In genomic region chr15:48865387-48866079, GRCh38 we compare ENCODE assay signal across 11 cellular contexts. TPM values are rescaled to one million over a fixed set of nuclear protein-coding genes. Genes with fewer than 3 reads are reported as not detected.
DNase-seq lines count a peak whose midpoint lies in the region; ATAC-seq and TF ChIP-seq lines count a peak whose summit lies in the region.
"Had no signal": no experiment of that assay in that cellular context is flagged by ENCODE, and none has a peak within 500 bp of the region (broad histone marks: within the 10 kb centered on the region; RNA-seq: fewer than 3 reads in every experiment).

No MANE protein-coding gene starts in this region.

- peak; percentile 38 for DNase-seq in NCI-H2171 treated with DMSO at 0.1 percent for 48 hours (lab: John Stamatoyannopoulos, UW)
- DNase-seq in NCI-H2171 (lab: John Stamatoyannopoulos, UW), result no peak
- peak; percentile 36 for DNase-seq in T1000 (lab: John Stamatoyannopoulos, UW)
- peak; percentile 28 for DNase-seq in glutamatergic neuron
- DNase-seq in vagina (ENCODE audit: extremely low spot score in 2 of 2), result no peak
- DNase-seq in foreskin melanocyte, result no peak
- DNase-seq in PC-9, result no peak
- DNase-seq: GF-D8; stimulated activated CD4-positive, alpha-beta T cell treated with anti-CD3 and anti-CD28 coated beads, Interleukin-2, amount 100 ng/mL, for 24 hours had no signal

- no peak for TF ChIP-seq POLR2A in vagina (IDR thresholded peaks at IDR 0.05)

- H4K20me1 ChIP-seq in PC-9 (ENCODE audit: insufficient read depth), result no peaks in the 10 kb centered on the region

- 0 out of 2 replicates have a peak, but pooled peaks cover 7% of the 10 kb centered on the region for H3F3A ChIP-seq in PC-9 (ENCODE audit: insufficient read depth, low read depth)

- H3K79me2 ChIP-seq in PC-9 (ENCODE audit: low read depth), result no peaks in the 10 kb centered on the region

- H3K4me3 Mint-ChIP-seq in glutamatergic neuron (ENCODE audit: unreplicated experiment), result peak overlapping the region; percentile 5
- H3K4me3 Mint-ChIP-seq: activated T-helper 17 cell treated with anti-CD3 and anti-CD28 coated beads, Interleukin-2, amount 50 U/mL, for 72 hours had no signal

- no peaks in the 10 kb centered on the region for H3K9me3 Mint-ChIP-seq in glutamatergic neuron (ENCODE audit: unreplicated experiment)
- H3K9me3 Mint-ChIP-seq: activated T-helper 17 cell treated with anti-CD3 and anti-CD28 coated beads, Interleukin-2, amount 50 U/mL, for 72 hours had no signal

- H3K4me1 ChIP-seq in vagina (no peaks in the 10 kb centered on the region), PC-9 (replicated peaks; ENCODE audit: insufficient read depth) (peaks cover 28% of the 10 kb centered on the region)

- BruUV-seq in PC-9 (replicated peaks; lab: Mats Ljungman, UMichigan), result no TSS peak

- H3K27me3 ChIP-seq in vagina (no peaks in the 10 kb centered on the region), PC-9 (ENCODE audit: insufficient read depth, low read depth) (no peaks in the 10 kb centered on the region)

- no peaks in the 10 kb centered on the region for H3K36me3 ChIP-seq in vagina
- H3K36me3 ChIP-seq in PC-9 (ENCODE audit: low read depth), result no peaks in the 10 kb centered on the region

- H3K9me3 ChIP-seq in vagina, result no peaks in the 10 kb centered on the region
- no peaks in the 10 kb centered on the region for H3K9me3 ChIP-seq in PC-9 (ENCODE audit: insufficient read depth, low read depth)

- no peak for TF ChIP-seq CTCF in glutamatergic neuron (IDR thresholded peaks at IDR 0.05; ENCODE audit: partially characterized antibody, unreplicated experiment)
- no peak for TF ChIP-seq CTCF in vagina (IDR thresholded peaks at IDR 0.05)
- TF ChIP-seq CTCF in PC-9 (conservative IDR thresholded peaks at IDR 0.05), result no peak

- H3K4me3 ChIP-seq in vagina (no peak overlapping the region), PC-9 (no peak overlapping the region)

- H3K36me3 Mint-ChIP-seq in glutamatergic neuron (ENCODE audit: unreplicated experiment), result no peaks in the 10 kb centered on the region

- H3K4me1 Mint-ChIP-seq in glutamatergic neuron (ENCODE audit: low read depth, unreplicated experiment), result peaks cover 15% of the 10 kb centered on the region

- intact Hi-C loops in vagina (cut with DNase I), result loop anchor here (10.0 kb wide), 1 partner anchor 279 kb away; no protein-coding TSS in a partner anchor
- intact Hi-C loops in PC-9 (cut with micrococcal nuclease; ENCODE audit: unreplicated experiment), result no loop called here

- H3K27ac Mint-ChIP-seq in glutamatergic neuron (ENCODE audit: unreplicated experiment), result no peak overlapping the region
- H3K27ac Mint-ChIP-seq: activated T-helper 17 cell treated with anti-CD3 and anti-CD28 coated beads, Interleukin-2, amount 50 U/mL, for 72 hours had no signal

- no peaks in the 10 kb centered on the region for H3K9me2 ChIP-seq in PC-9 (ENCODE audit: insufficient read depth)

- CTCF ChIA-PET in PC-9 (lab: Charles Lee), result no interaction called here

- ATAC-seq in GM18511 (IDR thresholded peaks at IDR 0.05; ENCODE audit: unreplicated experiment), result no peak
- ATAC-seq: activated T-helper 17 cell treated with anti-CD3 and anti-CD28 coated beads, Interleukin-2, amount 50 U/mL, for 72 hours had no signal

- POLR2A ChIA-PET in PC-9 (lab: Charles Lee; ENCODE audit: unreplicated experiment), result no interaction called here

- peaks cover 3% of the 10 kb centered on the region for H3K27me3 Mint-ChIP-seq in glutamatergic neuron (ENCODE audit: unreplicated experiment)

- no peak overlapping the region for H3K4me2 ChIP-seq in PC-9

- no peak overlapping the region for H2AFZ ChIP-seq in PC-9

- H3K27ac ChIP-seq in vagina (peak overlapping the region; percentile 7), PC-9 (no peak overlapping the region)

RNA-seq across cellular contexts. Expression of gene EID1, which starts 12.4 kb away (rescaled TPM):
- total RNA-seq in glutamatergic neuron (ENCODE audit: unreplicated experiment), result 146 TPM
- total RNA-seq in vagina, result 175 TPM
- total RNA-seq in PC-9 (2021), result 72.1 and 73.9 TPM in 2 replicates

RNA-seq across cellular contexts. Expression of gene CEP152, which starts 54.7 kb away (rescaled TPM):
- 8.0 TPM for total RNA-seq in glutamatergic neuron (ENCODE audit: unreplicated experiment)
- 4.4 TPM for total RNA-seq in vagina
- 19.2 and 24.6 TPM in 2 replicates for total RNA-seq in PC-9 (2021)

Comparison
In these comparisons a context has a peak if more than half of its experiments do, and no peak if none do; other contexts are left out.
1. DNase-seq: peak in NCI-H2171 treated with DMSO at 0.1 percent for 48 hours (single experiment), T1000 (single experiment) and glutamatergic neuron (single experiment); none in NCI-H2171 (single experiment), vagina (0 of 2), foreskin melanocyte (single experiment) and PC-9 (0 of 2).